Comparison of ENCODE assay signal across 10 cellular contexts in genomic region chr5:81854485-81854884, GRCh38.
A peak's percentile ranks its signal among the peaks of the same experiment; 100 is the strongest.
DNase-seq lines count a peak whose midpoint lies in the region; ATAC-seq and TF ChIP-seq lines count a peak whose summit lies in the region.
"Had no signal": no experiment of that assay in that cellular context is flagged by ENCODE, and none has a peak within 500 bp of the region (broad histone marks: within the 10 kb centered on the region; RNA-seq: fewer than 3 reads in every experiment).

No MANE protein-coding gene starts in this region.

- ATAC-seq in Right ventricle myocardium inferior (no peak), lower lobe of right lung (no peak)

- no peak overlapping the region for H2AFZ ChIP-seq in OCI-LY1 (ENCODE audit: low read length)

- H3K9me3 ChIP-seq in cardiac muscle cell (ENCODE audit: low read depth) (no peaks in the 10 kb centered on the region), OCI-LY1 (ENCODE audit: low read length) (no peaks in the 10 kb centered on the region), tibial artery (no peaks in the 10 kb centered on the region), lower lobe of right lung (no peaks in the 10 kb centered on the region)

- no peak overlapping the region for H3K4me2 ChIP-seq in OCI-LY1 (ENCODE audit: low read length)

- no peaks in the 10 kb centered on the region for H4K20me1 ChIP-seq in OCI-LY1 (ENCODE audit: insufficient read depth, low read length)

- H3K27ac ChIP-seq in cardiac muscle cell (no peak overlapping the region), OCI-LY1 (ENCODE audit: low read depth, low read length, poor library complexity, severe bottlenecking) (peak overlapping the region; percentile 3), tibial artery (peak overlapping the region; percentile 86 to 88), lower lobe of right lung (no peak overlapping the region)

- no peak overlapping the region for H3K4me3 ChIP-seq in cardiac muscle cell
- H3K4me3 ChIP-seq in OCI-LY1 (ENCODE audit: low read depth, low read length, poor library complexity, severe bottlenecking), result no peak overlapping the region
- no peak overlapping the region for H3K4me3 ChIP-seq in fibroblast of pulmonary artery (replicated peaks; ENCODE audit: low read depth, low read length)
- no peak overlapping the region for H3K4me3 ChIP-seq in tibial artery
- H3K4me3 ChIP-seq in lower lobe of right lung, result no peak overlapping the region

- H3K9me2 ChIP-seq in OCI-LY1 (ENCODE audit: low read depth, low read length), result no peaks in the 10 kb centered on the region

- no peaks in the 10 kb centered on the region for H3K36me3 ChIP-seq in cardiac muscle cell
- H3K36me3 ChIP-seq in OCI-LY1 (ENCODE audit: insufficient read depth, low read length), result no peaks in the 10 kb centered on the region
- no peaks in the 10 kb centered on the region for H3K36me3 ChIP-seq in tibial artery
- H3K36me3 ChIP-seq in lower lobe of right lung, result no peaks in the 10 kb centered on the region

- H3K27me3 ChIP-seq in cardiac muscle cell (no peaks in the 10 kb centered on the region), OCI-LY1 (ENCODE audit: insufficient read depth, low read length) (no peaks in the 10 kb centered on the region), tibial artery (no peaks in the 10 kb centered on the region), lower lobe of right lung (ENCODE audit: low read depth) (no peaks in the 10 kb centered on the region)

- TF ChIP-seq CTCF in cardiac muscle cell (IDR thresholded peaks at IDR 0.05; ENCODE audit: low read depth, low read length), result peak; percentile 28
- no peak for TF ChIP-seq CTCF in OCI-LY1 (IDR thresholded peaks at IDR 0.05; ENCODE audit: low read length)
- TF ChIP-seq CTCF in fibroblast of pulmonary artery (IDR thresholded peaks at IDR 0.05; ENCODE audit: low read length, missing control alignments), result peak; percentile 24
- no peak for TF ChIP-seq CTCF in tibial artery (IDR thresholded peaks at IDR 0.05)
- no peak for TF ChIP-seq CTCF in lower lobe of right lung (IDR thresholded peaks at IDR 0.05)

- H3K4me1 ChIP-seq in cardiac muscle cell (ENCODE audit: low read depth), result peaks cover 74% of the 10 kb centered on the region
- H3K4me1 ChIP-seq in OCI-LY1 (ENCODE audit: insufficient read depth, low read length, severe bottlenecking), result peaks cover 64% of the 10 kb centered on the region
- H3K4me1 ChIP-seq in tibial artery, result peaks cover 0 to 80% (median 55%) of the 10 kb centered on the region in 4 donors
- peaks cover 41% of the 10 kb centered on the region for H3K4me1 ChIP-seq in lower lobe of right lung

- no peak overlapping the region for H3K9ac ChIP-seq in OCI-LY1 (ENCODE audit: low read length)

- H3K79me2 ChIP-seq in OCI-LY1 (ENCODE audit: insufficient read depth, low read length), result no peaks in the 10 kb centered on the region

- DNase-seq in cardiac muscle cell (ENCODE audit: low read depth in 1 of 2, low spot score in 1 of 2) (no peak), Right ventricle myocardium inferior (ENCODE audit: missing footprints) (no peak), fibroblast of pulmonary artery (ENCODE audit: low read depth) (no peak), tibial artery (no peak), lower lobe of right lung (no peak), cerebellum (ENCODE audit: low spot score) (no peak)
- DNase-seq in stimulated activated naive CD4-positive, alpha-beta T cell (lab: John Stamatoyannopoulos, UW), result no peak
- DNase-seq: activated T-cell treated with anti-CD3 and anti-CD28 coated beads, Interleukin-2, amount 50 U/mL, for 48 hours; KG1 had no signal

- intact Hi-C loops in Right ventricle myocardium inferior (cut with DNase I), result loop anchor here (5.0 to 10.0 kb wide), 2 partner anchors 310 to 427 kb away; no protein-coding TSS in a partner anchor
- intact Hi-C loops in tibial artery (cut with DNase I; ENCODE audit: low total_unique reads), result loop anchor here (5.0 to 10.0 kb wide), 3 partner anchors 118 to 350 kb away; partner anchors contain the start of gene ATG10
- intact Hi-C loops in lower lobe of right lung (cut with DNase I), result loop anchor here (5.0 to 10.0 kb wide), 2 partner anchors 67 to 120 kb away; partner anchors contain the start of gene ATG10

- H3F3A ChIP-seq in OCI-LY1 (ENCODE audit: insufficient read depth, low read length), result no peaks in the 10 kb centered on the region

Comparison
In these comparisons a context has a peak if more than half of its experiments do, and no peak if none do; other contexts are left out.
1. H3K27ac ChIP-seq: peak in OCI-LY1 (single experiment) and tibial artery (2 of 2); none in cardiac muscle cell (single experiment) and lower lobe of right lung (single experiment).
2. CTCF ChIP-seq: peak in cardiac muscle cell (single experiment) and fibroblast of pulmonary artery (single experiment); none in OCI-LY1 (single experiment), tibial artery (0 of 2) and lower lobe of right lung (single experiment).